ENCODE assay signal across 32 cellular contexts in the genomic region with DNA sequence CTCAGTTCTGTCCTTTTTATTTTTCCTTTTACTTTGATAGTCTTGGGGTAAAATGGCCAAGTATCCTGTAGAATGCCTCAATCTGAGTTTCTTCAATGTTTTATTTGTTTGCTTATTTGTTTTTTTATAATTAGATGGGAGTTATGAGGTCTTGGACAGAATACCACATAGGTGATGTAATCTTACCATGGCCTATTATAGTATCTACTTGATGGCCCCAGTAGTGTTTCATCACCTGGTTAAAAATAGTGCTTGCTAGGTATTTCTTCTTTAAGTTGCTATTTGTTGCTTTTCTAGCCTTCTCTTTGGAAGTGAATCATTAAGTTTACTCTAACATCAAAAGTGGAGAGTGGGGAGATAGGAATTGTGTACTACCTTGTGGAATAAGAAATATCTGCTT.
"Had no signal": no experiment of that assay in that cellular context is flagged by ENCODE, and none has a peak within 500 bp of the region (broad histone marks: within the 10 kb centered on the region; RNA-seq: fewer than 3 reads in every experiment).

No MANE protein-coding gene starts in this region.

- H3K4me3 ChIP-seq: ascending aorta, breast epithelium, cardiac muscle cell, colonic mucosa, esophagus squamous epithelium, gastroesophageal sphincter, heart right ventricle had no signal

- H3K4me1 ChIP-seq: ascending aorta, breast epithelium, colonic mucosa, gastroesophageal sphincter, heart right ventricle had no signal

- H3K27me3 ChIP-seq: ascending aorta, breast epithelium, cardiac muscle cell, colonic mucosa, esophagus squamous epithelium, gastroesophageal sphincter, heart right ventricle had no signal

- ATAC-seq: activated CD4-positive, alpha-beta T cell treated with anti-CD3 and anti-CD28 coated beads for 36 hours; activated CD4-positive, CD25-positive, alpha-beta regulatory T cell treated with anti-CD3 and anti-CD28 coated beads, Interleukin-2, amount 50 U/mL, for 24 hours; activated CD8-positive, alpha-beta T cell treated with anti-CD3 and anti-CD28 coated beads, Interleukin-2, amount 10 ng/mL, durations not matched to agents 7 days and 5 days; activated naive CD4-positive, alpha-beta T cell treated with anti-CD3 and anti-CD28 coated beads, Interleukin-2, amount 50 U/mL, for 72 hours; activated T-cell treated with anti-CD3 and anti-CD28 coated beads, Interleukin-2, amount 50 U/mL, for 72 hours; gastroesophageal sphincter; heart right ventricle; T-helper 17 cell had no signal

- H3K36me3 ChIP-seq: ascending aorta, breast epithelium, cardiac muscle cell, colonic mucosa, esophagus squamous epithelium, gastroesophageal sphincter, heart right ventricle, WERI-Rb-1 had no signal

- DNase-seq: activated B cell treated with CpG ODN at 0.5 μM for 24 hours; activated CD4-positive, alpha-beta memory T cell treated with anti-CD3 and anti-CD28 coated beads for 36 hours; activated CD4-positive, alpha-beta T cell treated with anti-CD3 and anti-CD28 coated beads for 36 hours; activated CD4-positive, alpha-beta T cell treated with anti-CD3 and anti-CD28 coated beads, Interleukin-2, amount 10 ng/mL, durations not matched to agents 24 days and 14 days; activated CD8-positive, alpha-beta memory T cell treated with anti-CD3 and anti-CD28 coated beads, Interleukin-2, amount 50 U/mL, for 48 hours; activated CD8-positive, alpha-beta T cell treated with anti-CD3 and anti-CD28 coated beads, Interleukin-2, amount 10 ng/mL, durations not matched to agents 7 days and 5 days; activated gamma-delta T cell; activated naive CD4-positive, alpha-beta T cell; activated naive CD4-positive, alpha-beta T cell treated with anti-CD3 and anti-CD28 coated beads, Interleukin-2, amount 10 ng/mL, durations not matched to agents 7 days and 5 days; activated naive CD8-positive, alpha-beta T cell treated with anti-CD3 and anti-CD28 coated beads, Interleukin-2, amount 10 ng/mL, durations not matched to agents 7 days and 5 days; activated T-cell treated with anti-CD3 and anti-CD28 coated beads for 4 hours; activated T-cell treated with anti-CD3 and anti-CD28 coated beads, Interleukin-2, amount 50 U/mL, for 24 hours; activated T-cell treated with anti-CD3 and anti-CD28 coated beads, Interleukin-2, amount 50 U/mL, for 72 hours; central memory CD4-positive, alpha-beta T cell; cerebellar nuclear complex; colonic mucosa; effector CD8-positive, alpha-beta T cell; esophagus squamous epithelium; foreskin melanocyte; heart right ventricle; T-helper 17 cell; T1000; WERI-Rb-1 had no signal

- FAIRE-seq: endometrium, endothelial cell of umbilical vein had no signal

- H3K27ac ChIP-seq: ascending aorta, breast epithelium, cardiac muscle cell, colonic mucosa, epithelial cell of prostate, esophagus squamous epithelium, gastroesophageal sphincter, heart right ventricle, WERI-Rb-1 had no signal

- H3K9me3 ChIP-seq: ascending aorta, breast epithelium, colonic mucosa, esophagus squamous epithelium, heart right ventricle had no signal
